9 cellular contexts compared by ENCODE assay signal in genomic region chr18:22703883-22704626, GRCh38.
DNase-seq lines count a peak whose midpoint lies in the region; ATAC-seq and TF ChIP-seq lines count a peak whose summit lies in the region.
"Had no signal": no experiment of that assay in that cellular context is flagged by ENCODE, and none has a peak within 500 bp of the region (broad histone marks: within the 10 kb centered on the region; RNA-seq: fewer than 3 reads in every experiment).

No MANE protein-coding gene starts in this region.

- H3K36me3 ChIP-seq in suprapubic skin, result no peaks in the 10 kb centered on the region

- no peak overlapping the region for H3K4me3 ChIP-seq in suprapubic skin

- no peak overlapping the region for H3K27ac ChIP-seq in suprapubic skin

- H3K4me3 Mint-ChIP-seq in activated naive CD4-positive, alpha-beta T cell treated with anti-CD3 and anti-CD28 coated beads, Interleukin-2, amount 10 ng/mL, durations not matched to agents 7 days and 5 days, result no peak overlapping the region
- H3K4me3 Mint-ChIP-seq: activated T-cell treated with anti-CD3 and anti-CD28 coated beads, Interleukin-2, amount 50 U/mL, for 72 hours had no signal

- H3K9me3 Mint-ChIP-seq in activated naive CD4-positive, alpha-beta T cell treated with anti-CD3 and anti-CD28 coated beads, Interleukin-2, amount 10 ng/mL, durations not matched to agents 7 days and 5 days, result no peaks in the 10 kb centered on the region
- H3K9me3 Mint-ChIP-seq: activated T-cell treated with anti-CD3 and anti-CD28 coated beads, Interleukin-2, amount 50 U/mL, for 72 hours had no signal

- H3K4me1 ChIP-seq in suprapubic skin, result no peaks in the 10 kb centered on the region

- TF ChIP-seq CTCF in suprapubic skin (IDR thresholded peaks at IDR 0.05), result peak; percentile 27 to 58

- H3K27ac Mint-ChIP-seq in activated naive CD4-positive, alpha-beta T cell treated with anti-CD3 and anti-CD28 coated beads, Interleukin-2, amount 10 ng/mL, durations not matched to agents 7 days and 5 days, result no peak overlapping the region
- H3K27ac Mint-ChIP-seq: activated T-cell treated with anti-CD3 and anti-CD28 coated beads, Interleukin-2, amount 50 U/mL, for 72 hours had no signal

- TF ChIP-seq POLR2A in suprapubic skin (IDR thresholded peaks at IDR 0.05), result no peak

- no peaks in the 10 kb centered on the region for H3K9me3 ChIP-seq in suprapubic skin

- no peaks in the 10 kb centered on the region for H3K27me3 Mint-ChIP-seq in activated naive CD4-positive, alpha-beta T cell treated with anti-CD3 and anti-CD28 coated beads, Interleukin-2, amount 10 ng/mL, durations not matched to agents 7 days and 5 days

- peak; percentile 52 for ATAC-seq in GM21786 (IDR thresholded peaks at IDR 0.05; ENCODE audit: unreplicated experiment)
- ATAC-seq: activated T-cell treated with anti-CD3 and anti-CD28 coated beads, Interleukin-2, amount 50 U/mL, for 72 hours had no signal

- WGBS in suprapubic skin, result 54% methylated on average over 9 of the region's 9 CpGs

- no peaks in the 10 kb centered on the region for H3K27me3 ChIP-seq in suprapubic skin

- TF ChIP-seq EP300 in suprapubic skin (IDR thresholded peaks at IDR 0.05), result no peak

- CTCF ChIA-PET in activated naive CD4-positive, alpha-beta T cell treated with anti-CD3 and anti-CD28 coated beads, Interleukin-2, amount 10 ng/mL, durations not matched to agents 7 days and 5 days (lab: Charles Lee), result interaction anchor here (0.6 to 0.7 kb wide), 2 partner anchors 34 to 612 kb away, joined by 3 read pairs; no protein-coding TSS in a partner anchor

- H3K4me1 Mint-ChIP-seq in activated naive CD4-positive, alpha-beta T cell treated with anti-CD3 and anti-CD28 coated beads, Interleukin-2, amount 10 ng/mL, durations not matched to agents 7 days and 5 days, result no peaks in the 10 kb centered on the region

- DNase-seq in ELR (ENCODE audit: low read depth) (peak; percentile 62), NCI-H1105 treated with DMSO at 0.1 percent for 48 hours (lab: John Stamatoyannopoulos, UW) (peak; percentile 66), amniotic epithelial cell (ENCODE audit: low read depth) (peak; percentile 73), hepatic stellate cell (ENCODE audit: low spot score) (peak; percentile 25), suprapubic skin (ENCODE audit: low spot score in 2 of 2) (no peak)
- DNase-seq in activated naive CD4-positive, alpha-beta T cell treated with anti-CD3 and anti-CD28 coated beads, Interleukin-2, amount 10 ng/mL, durations not matched to agents 7 days and 5 days, result no peak
- DNase-seq in activated CD4-positive, alpha-beta T cell treated with anti-CD3 and anti-CD28 coated beads, Interleukin-2, amount 50 U/mL, for 4 hours, result no peak

- no peaks in the 10 kb centered on the region for H3K36me3 Mint-ChIP-seq in activated naive CD4-positive, alpha-beta T cell treated with anti-CD3 and anti-CD28 coated beads, Interleukin-2, amount 10 ng/mL, durations not matched to agents 7 days and 5 days

Comparison
In these comparisons a context has a peak if more than half of its experiments do, and no peak if none do; other contexts are left out.
1. DNase-seq: peak in ELR (single experiment), NCI-H1105 treated with DMSO at 0.1 percent for 48 hours (single experiment), amniotic epithelial cell (single experiment) and hepatic stellate cell (single experiment); none in suprapubic skin (0 of 2), activated naive CD4-positive, alpha-beta T cell treated with anti-CD3 and anti-CD28 coated beads, Interleukin-2, amount 10 ng/mL, durations not matched to agents 7 days and 5 days (single experiment) and activated CD4-positive, alpha-beta T cell treated with anti-CD3 and anti-CD28 coated beads, Interleukin-2, amount 50 U/mL, for 4 hours (0 of 2).